Comparison of ENCODE assay signal across 14 cellular contexts in genomic region chr2:144835634-144836351, GRCh38.
A peak's percentile ranks its signal among the peaks of the same experiment; 100 is the strongest.
DNase-seq lines count a peak whose midpoint lies in the region; ATAC-seq and TF ChIP-seq lines count a peak whose summit lies in the region.
"Had no signal": no experiment of that assay in that cellular context is flagged by ENCODE, and none has a peak within 500 bp of the region (broad histone marks: within the 10 kb centered on the region; RNA-seq: fewer than 3 reads in every experiment).

No MANE protein-coding gene starts in this region.

- H3K4me1 Mint-ChIP-seq in Calu3 (ENCODE audit: low read depth, unreplicated experiment) = peaks cover 8% of the 10 kb centered on the region
- H3K4me1 Mint-ChIP-seq: endodermal cell had no signal

- DNase-seq in Calu3 = peak; percentile 6
- DNase-seq in LHCN-M2 (ENCODE audit: low read depth) = peak; percentile 59
- peak; percentile 4 for DNase-seq in brain microvascular endothelial cell
- peak; percentile 78 for DNase-seq in kidney tubule cell (ENCODE audit: low spot score)
- DNase-seq in NOMO-1 treated with DMSO at 0.1 percent for 48 hours (lab: John Stamatoyannopoulos, UW; ENCODE audit: unreplicated experiment) = no peak
- no peak for DNase-seq in H7
- DNase-seq: endodermal cell, NCI-H510A, SHP77, WERI-Rb-1 had no signal

- in situ Hi-C loops in brain microvascular endothelial cell (cut with HindIII; ENCODE audit: low pct_ligation_motif_present, low sequenced_read_pairs) = no loop called here

- H3K4me3 ChIP-seq in brain microvascular endothelial cell (ENCODE audit: low read depth, low read length) (no peak overlapping the region), H7 (ENCODE audit: insufficient read depth, low read depth, low read length) (no peak overlapping the region)
- H3K4me3 ChIP-seq: adrenal gland had no signal

- no peaks in the 10 kb centered on the region for H3K27me3 ChIP-seq in brain microvascular endothelial cell (replicated peaks)
- H3K27me3 ChIP-seq in H7 (ENCODE audit: control insufficient read depth, insufficient read depth, low read length) = no peaks in the 10 kb centered on the region
- H3K27me3 ChIP-seq: adrenal gland had no signal

- H3K36me3 ChIP-seq in brain microvascular endothelial cell (replicated peaks) (no peaks in the 10 kb centered on the region), H7 (replicated peaks; ENCODE audit: control insufficient read depth, insufficient read depth, low read length) (no peaks in the 10 kb centered on the region)
- H3K36me3 ChIP-seq: adrenal gland, WERI-Rb-1 had no signal

- no peak overlapping the region for H3K27ac ChIP-seq in brain microvascular endothelial cell
- H3K27ac ChIP-seq: adrenal gland, WERI-Rb-1 had no signal

- H3K27ac Mint-ChIP-seq in Calu3 (ENCODE audit: unreplicated experiment) = no peak overlapping the region
- H3K27ac Mint-ChIP-seq: endodermal cell, progenitor cell of endocrine pancreas had no signal

- CTCF ChIA-PET in Calu3 (lab: Charles Lee) = interaction anchor here (0.6 kb wide), 3 partner anchors 94 to 1602 kb away, joined by 3 read pairs; no protein-coding TSS in a partner anchor

- BruUV-seq in Calu3 (replicated peaks; lab: Mats Ljungman, UMichigan) = no TSS peak

- no peaks in the 10 kb centered on the region for H3K36me3 Mint-ChIP-seq in Calu3 (ENCODE audit: insufficient read depth, unreplicated experiment)

- intact Hi-C loops in Calu3 (cut with micrococcal nuclease; ENCODE audit: unreplicated experiment) = no loop called here

- no peak overlapping the region for H3K4me3 Mint-ChIP-seq in Calu3 (ENCODE audit: low read depth, unreplicated experiment)
- H3K4me3 Mint-ChIP-seq: endodermal cell had no signal

- no peaks in the 10 kb centered on the region for H3K27me3 Mint-ChIP-seq in Calu3 (ENCODE audit: unreplicated experiment)
- H3K27me3 Mint-ChIP-seq: progenitor cell of endocrine pancreas had no signal

- no peak for TF ChIP-seq CTCF in Calu3 (IDR thresholded peaks at IDR 0.05; ENCODE audit: unreplicated experiment)
- no peak for TF ChIP-seq CTCF in brain microvascular endothelial cell (IDR thresholded peaks at IDR 0.05; ENCODE audit: low read depth, low read length, missing control alignments)

- no peaks in the 10 kb centered on the region for H3K9me3 Mint-ChIP-seq in Calu3 (ENCODE audit: low read depth, unreplicated experiment)
- H3K9me3 Mint-ChIP-seq: endodermal cell had no signal

- ATAC-seq in GM21367 (IDR thresholded peaks at IDR 0.05; ENCODE audit: unreplicated experiment) (no peak), HG03565 (IDR thresholded peaks at IDR 0.05; ENCODE audit: unreplicated experiment) (no peak)

Comparison
In these comparisons a context has a peak if more than half of its experiments do, and no peak if none do; other contexts are left out.
1. DNase-seq: peak in Calu3 (single experiment), LHCN-M2 (single experiment), brain microvascular endothelial cell (single experiment) and kidney tubule cell (single experiment); none in NOMO-1 treated with DMSO at 0.1 percent for 48 hours (single experiment) and H7 (single experiment).